ENCODE assay signal across 15 cellular contexts in the genomic region with DNA sequence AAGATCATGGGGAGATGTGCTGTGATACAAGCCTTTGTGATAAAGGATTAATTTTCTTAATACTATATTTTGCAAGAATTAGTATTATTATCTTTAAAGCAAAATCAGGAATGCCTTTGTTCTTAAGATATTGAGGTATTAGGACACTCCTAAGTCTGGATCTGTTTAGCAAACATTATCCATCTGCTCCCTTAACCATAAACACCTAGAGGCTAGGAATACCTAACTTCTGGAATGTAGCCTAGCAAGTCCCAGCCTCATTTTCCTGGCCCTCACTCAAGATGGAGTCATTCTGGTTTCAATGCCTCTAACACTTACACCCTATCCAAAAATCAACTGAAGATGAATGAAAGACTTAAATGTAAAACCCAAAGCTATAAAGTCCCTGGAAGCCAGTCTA.
DNase-seq lines count a peak whose midpoint lies in the region; ATAC-seq and TF ChIP-seq lines count a peak whose summit lies in the region.
"Had no signal": no experiment of that assay in that cellular context is flagged by ENCODE, and none has a peak within 500 bp of the region (broad histone marks: within the 10 kb centered on the region; RNA-seq: fewer than 3 reads in every experiment).

No MANE protein-coding gene starts in this region.

- H3K9me3 ChIP-seq in SK-N-SH (no peaks in the 10 kb centered on the region), adrenal gland (replicated peaks in 1 of 3) (no peaks in the 10 kb centered on the region)

- DNase-seq in SK-N-SH = no peak
- DNase-seq in WTC11 (ENCODE audit: low spot score) = no peak
- peak; percentile 50 for DNase-seq in kidney tubule cell (ENCODE audit: low spot score)
- DNase-seq in NCI-H2107 (lab: John Stamatoyannopoulos, UW) = no peak
- no peak for DNase-seq in adrenal gland
- DNase-seq: 8988T; GDM1; GOT3; KBM-7; NCI-H1105; NCI-H2081; NK-92 treated with Interleukin-12 subunit alpha and Interleukin-12 subunit beta, amount 100 ng/mL, for 24 hours had no signal

- peak overlapping the region; percentile 76 for H3K4me2 ChIP-seq in SK-N-SH

- peaks cover 25% of the 10 kb centered on the region for H3F3A ChIP-seq in SK-N-SH (replicated peaks; ENCODE audit: insufficient read depth)

- peak overlapping the region in 1 of 2 experiments; percentile 51; a peak in 2 of 4 replicates for H3K4me3 ChIP-seq in SK-N-SH (ENCODE audit: low read depth in 2 of 2, low read length in 1 of 2)
- H3K4me3 ChIP-seq in adrenal gland = no peak overlapping the region

- TF ChIP-seq CTCF in SK-N-SH (IDR thresholded peaks at IDR 0.05) = no peak
- TF ChIP-seq CTCF in WTC11 (IDR thresholded peaks at IDR 0.05) = no peak
- no peak for TF ChIP-seq CTCF in adrenal gland (IDR thresholded peaks at IDR 0.05)

- H3K27ac Mint-ChIP-seq in WTC11 = peak overlapping the region; percentile 10; the same call in 1 of the 2 replicates

- H4K20me1 ChIP-seq in SK-N-SH (ENCODE audit: insufficient read depth) = no peaks in the 10 kb centered on the region

- H3K9me2 ChIP-seq in SK-N-SH = no peaks in the 10 kb centered on the region

- TF ChIP-seq EP300 in SK-N-SH (IDR thresholded peaks at IDR 0.05; ENCODE audit: borderline replicate concordance in 1 of 2, low read depth in 1 of 2, low read length in 1 of 2) = no peak

- H3K27me3 ChIP-seq in SK-N-SH (ENCODE audit: insufficient read depth) = no peaks in the 10 kb centered on the region
- H3K27me3 ChIP-seq in adrenal gland = no peaks in the 10 kb centered on the region

- peaks cover 0 to 7% of the 10 kb centered on the region in 2 experiments; a peak in 2 of 4 replicates for H3K4me1 ChIP-seq in SK-N-SH (ENCODE audit: control insufficient read depth in 1 of 2, insufficient read depth in 2 of 2, low read depth in 1 of 2, low read length in 1 of 2)
- no peaks in the 10 kb centered on the region for H3K4me1 ChIP-seq in adrenal gland (replicated peaks in 1 of 2)

- H3K36me3 Mint-ChIP-seq in WTC11 = peaks cover 26% of the 10 kb centered on the region

- TF ChIP-seq RAD21 in SK-N-SH (IDR thresholded peaks at IDR 0.05; ENCODE audit: low read length) = no peak

- peak overlapping the region; percentile 65; the same call in 1 of the 2 replicates for H3K9ac ChIP-seq in SK-N-SH

- CTCF ChIA-PET in SK-N-SH (lab: Yijun Ruan, JAX) = interaction anchor here (1.5 kb wide), 1 partner anchor 38 kb away, joined by 3 read pairs; no protein-coding TSS in a partner anchor
- CTCF ChIA-PET in WTC11 (lab: Charles Lee) = no interaction called here

- peak overlapping the region; percentile 71; the same call in 1 of the 2 replicates for H2AFZ ChIP-seq in SK-N-SH (ENCODE audit: low read depth)

- POLR2A ChIA-PET in SK-N-SH (lab: Yijun Ruan, JAX) = no interaction called here
- POLR2A ChIA-PET in WTC11 (lab: Charles Lee) = no interaction called here

- H3K36me3 ChIP-seq in SK-N-SH (replicated peaks in 1 of 2; ENCODE audit: control insufficient read depth in 1 of 2, insufficient read depth in 2 of 2, low read length in 1 of 2) = peaks cover 0 to 12% of the 10 kb centered on the region in 2 experiments
- no peaks in the 10 kb centered on the region for H3K36me3 ChIP-seq in adrenal gland (replicated peaks in 1 of 2)

- intact Hi-C loops in adrenal gland (cut with DNase I) = no loop called here

- H3K27ac ChIP-seq in SK-N-SH (ENCODE audit: low read depth in 2 of 2, low read length in 1 of 2) = peak overlapping the region in 1 of 2 experiments; percentile 65; a peak in 2 of 4 replicates
- no peak overlapping the region for H3K27ac ChIP-seq in adrenal gland

- no peaks in the 10 kb centered on the region for H3K27me3 Mint-ChIP-seq in WTC11 (ENCODE audit: low read depth)

- peaks cover 25% of the 10 kb centered on the region for H3K9me3 Mint-ChIP-seq in WTC11

- no peak for ATAC-seq in SK-N-SH treated with all-trans-retinoic acid at 6 μM for 48 hours
- ATAC-seq in WTC11 = no peak
- ATAC-seq in HG03342 (IDR thresholded peaks at IDR 0.05; ENCODE audit: unreplicated experiment) = no peak
- no peak for ATAC-seq in HG02588 (IDR thresholded peaks at IDR 0.05; ENCODE audit: unreplicated experiment)

- H3K4me3 Mint-ChIP-seq in WTC11 = peak overlapping the region; percentile 29; the same call in 1 of the 2 replicates

- peaks cover 86% of the 10 kb centered on the region for H3K79me2 ChIP-seq in SK-N-SH (ENCODE audit: insufficient read depth)

- no peak for TF ChIP-seq POLR2A in adrenal gland (IDR thresholded peaks at IDR 0.05)

- peaks cover 69% of the 10 kb centered on the region for H3K4me1 Mint-ChIP-seq in WTC11

TF ChIP-seq in SK-N-SH, 30 proteins besides CTCF, POLR2A, EP300 and RAD21 (continues in another document):
- TF ChIP-seq FOXM1 (IDR thresholded peaks at IDR 0.05; ENCODE audit: low read depth) (no peak), FOXJ3 (CRISPR knock-in tag; IDR thresholded peaks at IDR 0.05) (no peak), TCF12 (IDR thresholded peaks at IDR 0.05) (no peak), JUND (IDR thresholded peaks at IDR 0.05) (no peak)
- TF ChIP-seq, protein P1, sequence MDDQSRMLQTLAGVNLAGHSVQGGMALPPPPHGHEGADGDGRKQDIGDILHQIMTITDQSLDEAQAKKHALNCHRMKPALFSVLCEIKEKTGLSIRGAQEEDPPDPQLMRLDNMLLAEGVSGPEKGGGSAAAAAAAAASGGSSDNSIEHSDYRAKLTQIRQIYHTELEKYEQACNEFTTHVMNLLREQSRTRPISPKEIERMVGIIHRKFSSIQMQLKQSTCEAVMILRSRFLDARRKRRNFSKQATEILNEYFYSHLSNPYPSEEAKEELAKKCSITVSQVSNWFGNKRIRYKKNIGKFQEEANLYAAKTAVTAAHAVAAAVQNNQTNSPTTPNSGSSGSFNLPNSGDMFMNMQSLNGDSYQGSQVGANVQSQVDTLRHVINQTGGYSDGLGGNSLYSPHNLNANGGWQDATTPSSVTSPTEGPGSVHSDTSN (IDR thresholded peaks at IDR 0.05) = no peak
- TF ChIP-seq, protein P2, sequence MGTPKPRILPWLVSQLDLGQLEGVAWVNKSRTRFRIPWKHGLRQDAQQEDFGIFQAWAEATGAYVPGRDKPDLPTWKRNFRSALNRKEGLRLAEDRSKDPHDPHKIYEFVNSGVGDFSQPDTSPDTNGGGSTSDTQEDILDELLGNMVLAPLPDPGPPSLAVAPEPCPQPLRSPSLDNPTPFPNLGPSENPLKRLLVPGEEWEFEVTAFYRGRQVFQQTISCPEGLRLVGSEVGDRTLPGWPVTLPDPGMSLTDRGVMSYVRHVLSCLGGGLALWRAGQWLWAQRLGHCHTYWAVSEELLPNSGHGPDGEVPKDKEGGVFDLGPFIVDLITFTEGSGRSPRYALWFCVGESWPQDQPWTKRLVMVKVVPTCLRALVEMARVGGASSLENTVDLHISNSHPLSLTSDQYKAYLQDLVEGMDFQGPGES (IDR thresholded peaks at IDR 0.05; ENCODE audit: low read depth, low read length) = no peak

TF ChIP-seq in SK-N-SH treated with all-trans-retinoic acid at 6 μM for 48 hours, 23 proteins besides CTCF, POLR2A, EP300 and RAD21 (continues in another document):
- TF ChIP-seq, protein P3, sequence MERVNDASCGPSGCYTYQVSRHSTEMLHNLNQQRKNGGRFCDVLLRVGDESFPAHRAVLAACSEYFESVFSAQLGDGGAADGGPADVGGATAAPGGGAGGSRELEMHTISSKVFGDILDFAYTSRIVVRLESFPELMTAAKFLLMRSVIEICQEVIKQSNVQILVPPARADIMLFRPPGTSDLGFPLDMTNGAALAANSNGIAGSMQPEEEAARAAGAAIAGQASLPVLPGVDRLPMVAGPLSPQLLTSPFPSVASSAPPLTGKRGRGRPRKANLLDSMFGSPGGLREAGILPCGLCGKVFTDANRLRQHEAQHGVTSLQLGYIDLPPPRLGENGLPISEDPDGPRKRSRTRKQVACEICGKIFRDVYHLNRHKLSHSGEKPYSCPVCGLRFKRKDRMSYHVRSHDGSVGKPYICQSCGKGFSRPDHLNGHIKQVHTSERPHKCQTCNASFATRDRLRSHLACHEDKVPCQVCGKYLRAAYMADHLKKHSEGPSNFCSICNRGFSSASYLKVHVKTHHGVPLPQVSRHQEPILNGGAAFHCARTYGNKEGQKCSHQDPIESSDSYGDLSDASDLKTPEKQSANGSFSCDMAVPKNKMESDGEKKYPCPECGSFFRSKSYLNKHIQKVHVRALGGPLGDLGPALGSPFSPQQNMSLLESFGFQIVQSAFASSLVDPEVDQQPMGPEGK (CRISPR knock-in tag; IDR thresholded peaks at IDR 0.05; ENCODE audit: borderline replicate concordance) = no peak
- TF ChIP-seq GLIS3 (CRISPR knock-in tag; IDR thresholded peaks at IDR 0.05) (no peak), ISL1 (CRISPR knock-in tag; IDR thresholded peaks at IDR 0.05) (no peak)

TF ChIP-seq in WTC11, 78 proteins besides CTCF, POLR2A, EP300 and RAD21:
- no peak for TF ChIP-seq KAT7 (CRISPR knock-in tag; IDR thresholded peaks at IDR 0.05; ENCODE audit: borderline replicate concordance)
- TF ChIP-seq ZNF416 (CRISPR knock-in tag; IDR thresholded peaks at IDR 0.05) = no peak
- TF ChIP-seq TEAD1 (CRISPR knock-in tag; IDR thresholded peaks at IDR 0.05) = no peak
- TF ChIP-seq, protein P4, sequence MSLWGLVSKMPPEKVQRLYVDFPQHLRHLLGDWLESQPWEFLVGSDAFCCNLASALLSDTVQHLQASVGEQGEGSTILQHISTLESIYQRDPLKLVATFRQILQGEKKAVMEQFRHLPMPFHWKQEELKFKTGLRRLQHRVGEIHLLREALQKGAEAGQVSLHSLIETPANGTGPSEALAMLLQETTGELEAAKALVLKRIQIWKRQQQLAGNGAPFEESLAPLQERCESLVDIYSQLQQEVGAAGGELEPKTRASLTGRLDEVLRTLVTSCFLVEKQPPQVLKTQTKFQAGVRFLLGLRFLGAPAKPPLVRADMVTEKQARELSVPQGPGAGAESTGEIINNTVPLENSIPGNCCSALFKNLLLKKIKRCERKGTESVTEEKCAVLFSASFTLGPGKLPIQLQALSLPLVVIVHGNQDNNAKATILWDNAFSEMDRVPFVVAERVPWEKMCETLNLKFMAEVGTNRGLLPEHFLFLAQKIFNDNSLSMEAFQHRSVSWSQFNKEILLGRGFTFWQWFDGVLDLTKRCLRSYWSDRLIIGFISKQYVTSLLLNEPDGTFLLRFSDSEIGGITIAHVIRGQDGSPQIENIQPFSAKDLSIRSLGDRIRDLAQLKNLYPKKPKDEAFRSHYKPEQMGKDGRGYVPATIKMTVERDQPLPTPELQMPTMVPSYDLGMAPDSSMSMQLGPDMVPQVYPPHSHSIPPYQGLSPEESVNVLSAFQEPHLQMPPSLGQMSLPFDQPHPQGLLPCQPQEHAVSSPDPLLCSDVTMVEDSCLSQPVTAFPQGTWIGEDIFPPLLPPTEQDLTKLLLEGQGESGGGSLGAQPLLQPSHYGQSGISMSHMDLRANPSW (CRISPR knock-in tag; conservative IDR thresholded peaks at IDR 0.05; ENCODE audit: low read depth) = no peak
- TF ChIP-seq NFE2L1 (CRISPR knock-in tag; IDR thresholded peaks at IDR 0.05) = no peak
- no peak for TF ChIP-seq JAZF1 (CRISPR knock-in tag; IDR thresholded peaks at IDR 0.05)
